21 cellular contexts compared by ENCODE assay signal in genomic region chr18:24528857-24529256, GRCh38.
A peak's percentile ranks its signal among the peaks of the same experiment; 100 is the strongest.
DNase-seq lines count a peak whose midpoint lies in the region; ATAC-seq, FAIRE-seq and TF ChIP-seq lines count a peak whose summit lies in the region.
"Had no signal": no experiment of that assay in that cellular context is flagged by ENCODE, and none has a peak within 500 bp of the region (broad histone marks: within the 10 kb centered on the region; RNA-seq: fewer than 3 reads in every experiment).

No MANE protein-coding gene starts in this region.

- no peaks in the 10 kb centered on the region; the same call in 2 of the 3 replicates for H3K9me3 Mint-ChIP-seq in GM23338
- peaks cover 13% of the 10 kb centered on the region for H3K9me3 Mint-ChIP-seq in nephron progenitor cell
- H3K9me3 Mint-ChIP-seq: CD8-positive, alpha-beta memory T cell had no signal

- H3K18ac ChIP-seq in H1 (ENCODE audit: extremely low read depth, low read length): no peak overlapping the region

- H3K23me2 ChIP-seq in H1 (ENCODE audit: low read depth, low read length): no peaks in the 10 kb centered on the region

- no peak overlapping the region for H2AK5ac ChIP-seq in H1 (ENCODE audit: low read depth, low read length)

- H3K36me3 ChIP-seq in GM23338 (ENCODE audit: insufficient read depth) (no peaks in the 10 kb centered on the region), Loucy (ENCODE audit: insufficient read depth, low read length) (no peaks in the 10 kb centered on the region), H1 (ENCODE audit: control insufficient read depth in 2 of 4, insufficient read depth in 4 of 4, low read length in 3 of 4) (no peaks in the 10 kb centered on the region)
- H3K36me3 ChIP-seq: BLaER1 treated with 17β-estradiol and CSF1 and Interleukin-3, amounts not matched to agents 10 nM and 100 nM had no signal

- H3K27ac Mint-ChIP-seq in GM23338 (no peak overlapping the region), nephron progenitor cell (peak overlapping the region; percentile 68)
- H3K27ac Mint-ChIP-seq: B cell; CD14-positive monocyte; CD4-positive, alpha-beta T cell; CD8-positive, alpha-beta memory T cell had no signal

- no peak overlapping the region for H2BK12ac ChIP-seq in H1 (ENCODE audit: low read depth, low read length)

- H4K5ac ChIP-seq in H1 (ENCODE audit: insufficient read length, low read depth, low read length): no peak overlapping the region

- no peak overlapping the region for H2BK5ac ChIP-seq in H1 (ENCODE audit: low read depth, low read length)

- H3K4me3 ChIP-seq in GM23338: no peak overlapping the region
- H3K4me3 ChIP-seq in Loucy (ENCODE audit: low read length, poor library complexity, severe bottlenecking): no peak overlapping the region
- no peak overlapping the region for H3K4me3 ChIP-seq in H1 (ENCODE audit: extremely low read depth in 1 of 4, insufficient read depth in 2 of 4, low read depth in 3 of 4, low read length in 4 of 4)
- H3K4me3 ChIP-seq: BLaER1 treated with 17β-estradiol and CSF1 and Interleukin-3, amounts not matched to agents 10 nM and 100 nM; GM23248 had no signal

- H3K79me2 ChIP-seq in GM23338 (replicated peaks; ENCODE audit: insufficient read depth) (no peaks in the 10 kb centered on the region), Loucy (ENCODE audit: insufficient read depth, low read length) (no peaks in the 10 kb centered on the region), H1 (ENCODE audit: control insufficient read depth in 1 of 2, insufficient read depth in 2 of 2, low read length in 2 of 2) (no peaks in the 10 kb centered on the region)

- TF ChIP-seq POLR2A in H1 (IDR thresholded peaks at IDR 0.05; ENCODE audit: control extremely low read depth in 1 of 2, low read depth in 2 of 2, low read length in 2 of 2): no peak

- TF ChIP-seq EP300 in H1 (IDR thresholded peaks at IDR 0.05; ENCODE audit: borderline replicate concordance in 1 of 2, low read depth in 2 of 2, low read length in 2 of 2): no peak

- no peaks in the 10 kb centered on the region for H3K9me3 ChIP-seq in Loucy (ENCODE audit: insufficient read depth, low read depth, low read length)
- H3K9me3 ChIP-seq in H1 (ENCODE audit: insufficient read depth in 2 of 2, low read depth in 1 of 2, low read length in 1 of 2): no peaks in the 10 kb centered on the region

- H3K4me1 Mint-ChIP-seq in GM23338 (no peaks in the 10 kb centered on the region), nephron progenitor cell (peaks cover 63% of the 10 kb centered on the region)
- H3K4me1 Mint-ChIP-seq: B cell had no signal

- no peak overlapping the region for H4K91ac ChIP-seq in H1 (replicated peaks; ENCODE audit: insufficient read length, low read length)

- in situ Hi-C loops in ACHN (cut with HindIII; ENCODE audit: low pct_ligation_motif_present, low pct_unique_long_range_greater_than_20kb, low sequenced_read_pairs): no loop called here

- H3K36me3 Mint-ChIP-seq in GM23338 (ENCODE audit: low read depth) (no peaks in the 10 kb centered on the region), nephron progenitor cell (ENCODE audit: low read depth) (peaks cover 6% of the 10 kb centered on the region)
- H3K36me3 Mint-ChIP-seq: CD14-positive monocyte; CD8-positive, alpha-beta memory T cell had no signal

- POLR2A ChIA-PET in H1 (lab: Charles Lee; ENCODE audit: partially characterized antibody): no interaction called here

- no peaks in the 10 kb centered on the region for H4K20me1 ChIP-seq in GM23338 (replicated peaks; ENCODE audit: insufficient read depth)
- no peaks in the 10 kb centered on the region for H4K20me1 ChIP-seq in Loucy (ENCODE audit: insufficient read depth, low read length, poor library complexity, severe bottlenecking)
- H4K20me1 ChIP-seq in H1 (replicated peaks in 1 of 2; ENCODE audit: control insufficient read depth in 1 of 2, insufficient read depth in 2 of 2, low read length in 2 of 2): no peaks in the 10 kb centered on the region
- H4K20me1 ChIP-seq: BLaER1 treated with 17β-estradiol and CSF1 and Interleukin-3, amounts not matched to agents 10 nM and 100 nM had no signal

- no peak overlapping the region for H3K14ac ChIP-seq in H1 (ENCODE audit: insufficient read length)

- FAIRE-seq in H1 (lab: Jason Lieb, UNC): no peak
- FAIRE-seq: D721Med, G401.6, GM12892, H54 had no signal

- H3K4me3 Mint-ChIP-seq in GM23338 (no peak overlapping the region), nephron progenitor cell (no peak overlapping the region)
- H3K4me3 Mint-ChIP-seq: B cell; CD14-positive monocyte; CD4-positive, alpha-beta T cell; CD8-positive, alpha-beta memory T cell had no signal

- no peak overlapping the region for H3K23ac ChIP-seq in H1 (ENCODE audit: insufficient read length)

- H2BK15ac ChIP-seq in H1 (ENCODE audit: low read length): no peak overlapping the region

- no peak overlapping the region for H2BK20ac ChIP-seq in H1 (ENCODE audit: low read length)

- H3K27ac ChIP-seq in GM23338 (ENCODE audit: low read depth) (no peak overlapping the region), H1 (ENCODE audit: low read depth, low read length) (no peak overlapping the region)
- H3K27ac ChIP-seq: BLaER1 treated with 17β-estradiol and CSF1 and Interleukin-3, amounts not matched to agents 10 nM and 100 nM; GM23248 had no signal

- DNase-seq in GM23338 (ENCODE audit: low spot score): no peak
- DNase-seq in H1 (ENCODE audit: low read depth in 1 of 2, low spot score in 2 of 2): no peak
- no peak for DNase-seq in nephron progenitor cell
- no peak for DNase-seq in HCEC 1CT
- DNase-seq in ACHN: no peak
- DNase-seq in NCI-H226: no peak
- DNase-seq: CD4-positive, alpha-beta T cell; CD8-positive, alpha-beta memory T cell; DMS 273 treated with DMSO at 0.1 percent for 48 hours; DND-41; GM23248 had no signal

- TF ChIP-seq CTCF in GM23338 (conservative IDR thresholded peaks at IDR 0.05; ENCODE audit: low read depth in 2 of 2) (no peak), Loucy (conservative IDR thresholded peaks at IDR 0.05; ENCODE audit: low read length) (no peak), H1 (IDR thresholded peaks at IDR 0.05; ENCODE audit: control extremely low read depth in 1 of 3, insufficient read depth in 1 of 3, low read depth in 1 of 3, low read length in 3 of 3) (no peak), nephron progenitor cell (IDR thresholded peaks at IDR 0.05) (no peak)

- 93% methylated on average over 8 of the region's 8 CpGs; no CpG with 5 or more reads in 1 of the 2 experiments for WGBS in H1 (ENCODE audit: extremely low coverage in 1 of 2, insufficient coverage in 1 of 2, insufficient read length in 1 of 2, insufficient replicate concordance in 2 of 2, low coverage in 1 of 2, low lambda C conversion rate in 2 of 2, missing lambda C conversion rate in 1 of 2), 2 experiments

- H3K4ac ChIP-seq in H1 (replicated peaks; ENCODE audit: insufficient read length, low read depth, low read length): no peak overlapping the region

- no peak for TF ChIP-seq RAD21 in H1 (IDR thresholded peaks at IDR 0.05 in 1 of 2, conservative IDR thresholded peaks at IDR 0.05 in 1 of 2; ENCODE audit: low read depth in 2 of 2, low read length in 2 of 2)

- H3K56ac ChIP-seq in H1 (replicated peaks; ENCODE audit: insufficient read length, low read depth, low read length): no peak overlapping the region

- H2BK120ac ChIP-seq in H1 (replicated peaks; ENCODE audit: low read depth, low read length): no peak overlapping the region

- H3K9me2 ChIP-seq in GM23338 (ENCODE audit: insufficient read depth) (0 out of 2 replicates have a peak, but pooled peaks cover 7% of the 10 kb centered on the region), Loucy (replicated peaks; ENCODE audit: low read depth, low read length) (no peaks in the 10 kb centered on the region)

- ATAC-seq in GM23338 (no peak), GM21360 (IDR thresholded peaks at IDR 0.05; ENCODE audit: unreplicated experiment) (no peak)
- ATAC-seq: HCT116 had no signal

- H3F3A ChIP-seq in GM23338 (replicated peaks; ENCODE audit: low read depth): no peaks in the 10 kb centered on the region
- no peaks in the 10 kb centered on the region for H3F3A ChIP-seq in Loucy (ENCODE audit: low read depth)

- no peak overlapping the region for H3K4me2 ChIP-seq in GM23338
- peak overlapping the region; percentile 5 for H3K4me2 ChIP-seq in Loucy (ENCODE audit: low read depth, low read length, poor library complexity, severe bottlenecking)
- H3K4me2 ChIP-seq in H1 (ENCODE audit: insufficient read depth in 1 of 2, low read depth in 2 of 2, low read length in 2 of 2): no peak overlapping the region
- H3K4me2 ChIP-seq: BLaER1 treated with 17β-estradiol and CSF1 and Interleukin-3, amounts not matched to agents 10 nM and 100 nM had no signal

- H3K27me3 Mint-ChIP-seq in GM23338 (ENCODE audit: insufficient read depth, low read depth, poor library complexity) (no peaks in the 10 kb centered on the region), nephron progenitor cell (ENCODE audit: low read depth, poor library complexity) (peaks cover 1% of the 10 kb centered on the region)

- H2AFZ ChIP-seq in GM23338 (peak overlapping the region; percentile 63; the same call in 1 of the 2 replicates), Loucy (ENCODE audit: low read length) (peak overlapping the region; percentile 37; the same call in 1 of the 2 replicates), H1 (ENCODE audit: low read length) (peak overlapping the region; percentile 8; the same call in 1 of the 2 replicates)
- H2AFZ ChIP-seq: GM23248 had no signal

- CTCF ChIA-PET in H1 (lab: Charles Lee; ENCODE audit: partially characterized antibody): interaction anchor here (1.5 kb wide), 1 partner anchor 14 kb away, joined by 4 read pairs; no protein-coding TSS in a partner anchor

- H3K4me1 ChIP-seq in GM23338 (ENCODE audit: insufficient read depth) (no peaks in the 10 kb centered on the region), Loucy (ENCODE audit: insufficient read depth, low read length, poor library complexity, severe bottlenecking) (peaks cover 44% of the 10 kb centered on the region), H1 (replicated peaks in 1 of 4; ENCODE audit: control insufficient read depth in 3 of 4, insufficient read depth in 4 of 4, low read length in 3 of 4) (no peaks in the 10 kb centered on the region)

- H3K27me3 ChIP-seq in GM23338 (ENCODE audit: insufficient read depth) (no peaks in the 10 kb centered on the region), Loucy (ENCODE audit: insufficient read depth, low read length, poor library complexity, severe bottlenecking) (no peaks in the 10 kb centered on the region), H1 (replicated peaks in 1 of 4; ENCODE audit: control insufficient read depth in 3 of 4, extremely low read depth in 1 of 4, insufficient read depth in 3 of 4, low read length in 3 of 4) (no peaks in the 10 kb centered on the region)
- H3K27me3 ChIP-seq: BLaER1 treated with 17β-estradiol and CSF1 and Interleukin-3, amounts not matched to agents 10 nM and 100 nM had no signal

- H3K79me1 ChIP-seq in H1 (ENCODE audit: low read depth, low read length): no peaks in the 10 kb centered on the region

- no peak overlapping the region for H4K8ac ChIP-seq in H1 (ENCODE audit: extremely low read depth, insufficient read depth, low read length)

- H3K9ac ChIP-seq in Loucy (ENCODE audit: low read depth, low read length, poor library complexity, severe bottlenecking) (peak overlapping the region; percentile 7), H1 (replicated peaks in 1 of 4; ENCODE audit: extremely low read depth in 1 of 4, low read depth in 3 of 4, low read length in 3 of 4) (no peak overlapping the region)
- H3K9ac ChIP-seq: BLaER1 treated with 17β-estradiol and CSF1 and Interleukin-3, amounts not matched to agents 10 nM and 100 nM; GM23248 had no signal

TF ChIP-seq in H1, 55 proteins besides CTCF, POLR2A, EP300 and RAD21 (continues in another document):
- TF ChIP-seq CHD2 (IDR thresholded peaks at IDR 0.05; ENCODE audit: low read length): no peak

Comparison
In these comparisons a context has a peak if more than half of its experiments do, and no peak if none do; other contexts are left out.
1. H2AFZ ChIP-seq: peak in every context shown above with its lines; median percentile 63 in GM23338; 37 in Loucy; 8 in H1.